In the genomic region with DNA sequence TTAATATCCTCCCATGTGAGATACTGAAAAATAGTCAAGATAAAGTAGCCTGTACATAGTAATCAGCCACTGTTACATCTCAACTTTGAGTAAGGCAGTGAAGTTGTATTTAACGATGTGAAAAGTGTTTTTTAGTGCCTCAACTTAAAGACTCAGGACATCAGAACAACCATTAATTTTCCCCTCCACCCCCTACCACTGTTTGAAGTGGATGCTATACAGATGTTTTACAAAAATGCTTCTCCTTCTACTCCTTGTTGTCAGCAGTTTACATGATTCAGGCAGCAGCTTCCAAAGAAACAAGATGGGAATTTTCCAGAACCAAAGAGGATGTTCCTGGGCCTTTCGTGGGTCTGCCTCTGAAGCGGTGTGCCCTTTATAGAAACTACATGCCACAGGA, we compare ENCODE assay signal across 22 cellular contexts.
"Had no signal": no experiment of that assay in that cellular context is flagged by ENCODE, and none has a peak within 500 bp of the region (broad histone marks: within the 10 kb centered on the region; RNA-seq: fewer than 3 reads in every experiment).

No MANE protein-coding gene starts in this region.

- H3K27ac ChIP-seq: RWPE1 had no signal

- H3K4me3 ChIP-seq: MG63 had no signal

- H3K9me3 ChIP-seq: MG63, SK-N-SH had no signal

- ATAC-seq: HepG2, Panc1 had no signal

- H3K36me3 ChIP-seq: MG63 had no signal

- H3K9me2 ChIP-seq: SK-N-SH had no signal

- DNase-seq: IMR-90, Karpas-422, KG1, MG63, NCI-H1092, NCI-H1105 treated with DMSO at 0.1 percent for 48 hours, NCI-H1417 treated with DMSO at 0.1 percent for 48 hours, NCI-H146, NCI-H1694 treated with DMSO at 0.1 percent for 48 hours, NCI-H1930, NCI-H2081, NCI-H2171, NCI-H446, NCI-H510A, NCI-H524 treated with DMSO at 0.1 percent for 48 hours, NCI-H69, NCI-H774, SHP77, SK-N-SH had no signal

- H3K4me2 ChIP-seq: SK-N-SH had no signal

- H3K27me3 ChIP-seq: MG63 had no signal

- H3K9ac ChIP-seq: SK-N-SH had no signal
